ENCODE assay signal across 1 cellular context in the genomic region with DNA sequence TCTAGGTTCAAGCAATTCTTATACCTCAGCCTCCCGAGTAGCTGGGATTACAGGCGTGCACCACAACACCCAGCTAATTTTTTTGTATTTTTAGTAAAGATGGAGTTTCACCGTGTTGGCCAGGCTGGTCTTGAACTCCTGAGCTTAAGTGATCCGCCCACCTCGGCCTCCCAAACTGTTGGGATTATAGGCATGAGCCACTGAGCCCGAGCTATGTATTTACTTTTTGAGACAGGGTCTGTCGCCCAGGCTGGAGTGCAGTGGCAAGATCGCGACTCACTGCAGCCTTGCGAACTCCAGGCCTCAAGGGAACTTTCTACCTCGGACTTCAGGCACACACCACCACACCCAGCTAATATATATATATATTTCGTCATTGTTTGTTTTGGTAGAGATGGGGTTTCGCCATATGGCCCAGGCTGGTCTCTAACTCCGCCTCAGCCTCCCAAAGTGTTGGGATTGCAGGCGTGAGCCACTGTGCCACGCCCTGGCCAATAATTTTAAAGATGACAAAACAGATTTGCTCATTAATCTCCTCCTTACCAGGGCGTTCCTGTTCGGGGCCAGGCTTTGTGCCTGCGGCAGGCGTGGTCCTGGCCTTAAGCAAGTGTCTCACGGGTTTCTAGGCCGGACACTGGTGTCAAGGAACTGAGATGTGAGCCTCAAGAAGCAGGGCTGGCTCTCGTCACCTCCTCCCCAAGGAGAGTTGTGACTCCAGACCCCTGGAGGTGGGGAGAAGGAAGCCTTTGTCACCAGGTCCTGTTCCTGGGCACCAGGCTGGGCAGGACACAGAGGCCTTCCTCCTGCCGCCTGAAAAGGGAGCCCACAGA.
TF ChIP-seq lines count a peak whose summit lies in the region.

No MANE protein-coding gene starts in this region.

TF ChIP-seq in HepG2, 621 proteins besides CTCF, POLR2A, EP300 and RAD21 (continues in another document):
- TF ChIP-seq, protein P1, sequence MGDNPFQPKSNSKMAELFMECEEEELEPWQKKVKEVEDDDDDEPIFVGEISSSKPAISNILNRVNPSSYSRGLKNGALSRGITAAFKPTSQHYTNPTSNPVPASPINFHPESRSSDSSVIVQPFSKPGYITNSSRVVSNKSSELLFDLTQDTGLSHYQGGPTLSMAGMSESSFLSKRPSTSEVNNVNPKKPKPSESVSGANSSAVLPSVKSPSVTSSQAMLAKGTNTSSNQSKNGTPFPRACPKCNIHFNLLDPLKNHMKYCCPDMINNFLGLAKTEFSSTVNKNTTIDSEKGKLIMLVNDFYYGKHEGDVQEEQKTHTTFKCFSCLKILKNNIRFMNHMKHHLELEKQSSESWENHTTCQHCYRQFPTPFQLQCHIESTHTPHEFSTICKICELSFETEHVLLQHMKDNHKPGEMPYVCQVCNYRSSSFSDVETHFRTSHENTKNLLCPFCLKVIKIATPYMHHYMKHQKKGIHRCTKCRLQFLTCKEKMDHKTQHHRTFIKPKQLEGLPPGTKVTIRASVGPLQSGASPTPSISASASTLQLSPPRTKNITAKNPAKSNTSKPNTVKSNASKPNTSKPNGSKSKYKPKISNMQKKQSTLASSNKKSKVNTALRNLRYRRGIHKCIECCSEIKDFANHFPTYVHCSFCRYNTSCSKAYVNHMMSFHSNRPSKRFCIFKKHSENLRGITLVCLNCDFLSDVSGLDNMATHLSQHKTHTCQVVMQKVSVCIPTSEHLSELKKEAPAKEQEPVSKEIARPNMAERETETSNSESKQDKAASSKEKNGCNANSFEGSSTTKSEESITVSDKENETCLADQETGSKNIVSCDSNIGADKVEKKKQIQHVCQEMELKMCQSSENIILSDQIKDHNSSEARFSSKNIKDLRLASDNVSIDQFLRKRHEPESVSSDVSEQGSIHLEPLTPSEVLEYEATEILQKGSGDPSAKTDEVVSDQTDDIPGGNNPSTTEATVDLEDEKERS (CRISPR knock-in tag; IDR thresholded peaks at IDR 0.05) = no peak
- TF ChIP-seq TARDBP (CRISPR knock-in tag; IDR thresholded peaks at IDR 0.05) = peak; percentile 39; the same call in 1 of the 2 replicates
- TF ChIP-seq, protein P2, sequence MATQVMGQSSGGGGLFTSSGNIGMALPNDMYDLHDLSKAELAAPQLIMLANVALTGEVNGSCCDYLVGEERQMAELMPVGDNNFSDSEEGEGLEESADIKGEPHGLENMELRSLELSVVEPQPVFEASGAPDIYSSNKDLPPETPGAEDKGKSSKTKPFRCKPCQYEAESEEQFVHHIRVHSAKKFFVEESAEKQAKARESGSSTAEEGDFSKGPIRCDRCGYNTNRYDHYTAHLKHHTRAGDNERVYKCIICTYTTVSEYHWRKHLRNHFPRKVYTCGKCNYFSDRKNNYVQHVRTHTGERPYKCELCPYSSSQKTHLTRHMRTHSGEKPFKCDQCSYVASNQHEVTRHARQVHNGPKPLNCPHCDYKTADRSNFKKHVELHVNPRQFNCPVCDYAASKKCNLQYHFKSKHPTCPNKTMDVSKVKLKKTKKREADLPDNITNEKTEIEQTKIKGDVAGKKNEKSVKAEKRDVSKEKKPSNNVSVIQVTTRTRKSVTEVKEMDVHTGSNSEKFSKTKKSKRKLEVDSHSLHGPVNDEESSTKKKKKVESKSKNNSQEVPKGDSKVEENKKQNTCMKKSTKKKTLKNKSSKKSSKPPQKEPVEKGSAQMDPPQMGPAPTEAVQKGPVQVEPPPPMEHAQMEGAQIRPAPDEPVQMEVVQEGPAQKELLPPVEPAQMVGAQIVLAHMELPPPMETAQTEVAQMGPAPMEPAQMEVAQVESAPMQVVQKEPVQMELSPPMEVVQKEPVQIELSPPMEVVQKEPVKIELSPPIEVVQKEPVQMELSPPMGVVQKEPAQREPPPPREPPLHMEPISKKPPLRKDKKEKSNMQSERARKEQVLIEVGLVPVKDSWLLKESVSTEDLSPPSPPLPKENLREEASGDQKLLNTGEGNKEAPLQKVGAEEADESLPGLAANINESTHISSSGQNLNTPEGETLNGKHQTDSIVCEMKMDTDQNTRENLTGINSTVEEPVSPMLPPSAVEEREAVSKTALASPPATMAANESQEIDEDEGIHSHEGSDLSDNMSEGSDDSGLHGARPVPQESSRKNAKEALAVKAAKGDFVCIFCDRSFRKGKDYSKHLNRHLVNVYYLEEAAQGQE (IDR thresholded peaks at IDR 0.05; ENCODE audit: borderline replicate concordance in 1 of 2, low read depth in 1 of 2, low read length in 2 of 2) = no peak
- TF ChIP-seq, protein P3, sequence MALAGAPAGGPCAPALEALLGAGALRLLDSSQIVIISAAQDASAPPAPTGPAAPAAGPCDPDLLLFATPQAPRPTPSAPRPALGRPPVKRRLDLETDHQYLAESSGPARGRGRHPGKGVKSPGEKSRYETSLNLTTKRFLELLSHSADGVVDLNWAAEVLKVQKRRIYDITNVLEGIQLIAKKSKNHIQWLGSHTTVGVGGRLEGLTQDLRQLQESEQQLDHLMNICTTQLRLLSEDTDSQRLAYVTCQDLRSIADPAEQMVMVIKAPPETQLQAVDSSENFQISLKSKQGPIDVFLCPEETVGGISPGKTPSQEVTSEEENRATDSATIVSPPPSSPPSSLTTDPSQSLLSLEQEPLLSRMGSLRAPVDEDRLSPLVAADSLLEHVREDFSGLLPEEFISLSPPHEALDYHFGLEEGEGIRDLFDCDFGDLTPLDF (CRISPR knock-in tag; IDR thresholded peaks at IDR 0.05) = no peak
- TF ChIP-seq KLF6 (CRISPR knock-in tag; IDR thresholded peaks at IDR 0.05) = 0 out of 2 replicates have a peak, but pooled peaks have one; percentile 49
- TF ChIP-seq, protein P4, sequence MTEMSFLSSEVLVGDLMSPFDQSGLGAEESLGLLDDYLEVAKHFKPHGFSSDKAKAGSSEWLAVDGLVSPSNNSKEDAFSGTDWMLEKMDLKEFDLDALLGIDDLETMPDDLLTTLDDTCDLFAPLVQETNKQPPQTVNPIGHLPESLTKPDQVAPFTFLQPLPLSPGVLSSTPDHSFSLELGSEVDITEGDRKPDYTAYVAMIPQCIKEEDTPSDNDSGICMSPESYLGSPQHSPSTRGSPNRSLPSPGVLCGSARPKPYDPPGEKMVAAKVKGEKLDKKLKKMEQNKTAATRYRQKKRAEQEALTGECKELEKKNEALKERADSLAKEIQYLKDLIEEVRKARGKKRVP (CRISPR knock-in tag; IDR thresholded peaks at IDR 0.05) = peak in 1 of 2 experiments; percentile 87; a peak in 2 of 4 replicates
- TF ChIP-seq ZNF891 (CRISPR knock-in tag; IDR thresholded peaks at IDR 0.05) = no peak
- no peak for TF ChIP-seq ZSCAN30 (CRISPR knock-in tag; IDR thresholded peaks at IDR 0.05)
- TF ChIP-seq RARG (CRISPR knock-in tag; IDR thresholded peaks at IDR 0.05; ENCODE audit: low read depth) = no peak
- TF ChIP-seq ZNF772 (CRISPR knock-in tag; IDR thresholded peaks at IDR 0.05) = no peak
- TF ChIP-seq ZNF180 (CRISPR knock-in tag; IDR thresholded peaks at IDR 0.05; ENCODE audit: borderline replicate concordance, low read depth) = 0 out of 2 replicates have a peak, but pooled peaks have one; percentile 35
- no peak for TF ChIP-seq EZH2 (conservative IDR thresholded peaks at IDR 0.05; ENCODE audit: low read depth, low read length)
- no peak for TF ChIP-seq ZNF251 (CRISPR knock-in tag; IDR thresholded peaks at IDR 0.05)
- 0 out of 2 replicates have a peak, but pooled peaks have one; percentile 58 for TF ChIP-seq ZFP90 (CRISPR knock-in tag; IDR thresholded peaks at IDR 0.05; ENCODE audit: borderline replicate concordance)
- no peak for TF ChIP-seq ZSCAN9 (CRISPR knock-in tag; IDR thresholded peaks at IDR 0.05; ENCODE audit: borderline replicate concordance)
- TF ChIP-seq, protein P5, sequence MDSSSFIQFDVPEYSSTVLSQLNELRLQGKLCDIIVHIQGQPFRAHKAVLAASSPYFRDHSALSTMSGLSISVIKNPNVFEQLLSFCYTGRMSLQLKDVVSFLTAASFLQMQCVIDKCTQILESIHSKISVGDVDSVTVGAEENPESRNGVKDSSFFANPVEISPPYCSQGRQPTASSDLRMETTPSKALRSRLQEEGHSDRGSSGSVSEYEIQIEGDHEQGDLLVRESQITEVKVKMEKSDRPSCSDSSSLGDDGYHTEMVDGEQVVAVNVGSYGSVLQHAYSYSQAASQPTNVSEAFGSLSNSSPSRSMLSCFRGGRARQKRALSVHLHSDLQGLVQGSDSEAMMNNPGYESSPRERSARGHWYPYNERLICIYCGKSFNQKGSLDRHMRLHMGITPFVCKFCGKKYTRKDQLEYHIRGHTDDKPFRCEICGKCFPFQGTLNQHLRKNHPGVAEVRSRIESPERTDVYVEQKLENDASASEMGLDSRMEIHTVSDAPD (CRISPR knock-in tag; IDR thresholded peaks at IDR 0.05) = peak; percentile 93
- TF ChIP-seq, protein P6, sequence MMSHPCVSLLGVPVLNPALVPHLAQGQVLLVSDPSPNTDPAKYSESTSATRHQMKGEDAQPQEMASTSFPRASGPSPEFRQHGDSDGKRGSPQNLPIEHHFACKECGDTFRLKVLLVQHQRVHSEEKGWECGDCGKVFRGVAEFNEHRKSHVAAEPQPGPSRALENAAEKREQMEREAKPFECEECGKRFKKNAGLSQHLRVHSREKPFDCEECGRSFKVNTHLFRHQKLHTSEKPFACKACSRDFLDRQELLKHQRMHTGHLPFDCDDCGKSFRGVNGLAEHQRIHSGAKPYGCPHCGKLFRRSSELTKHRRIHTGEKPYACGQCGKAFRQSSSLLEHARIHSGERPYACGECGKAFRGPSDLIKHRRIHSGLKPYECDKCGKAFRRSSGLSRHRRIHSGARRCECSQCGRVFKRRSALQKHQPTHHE (CRISPR knock-in tag; IDR thresholded peaks at IDR 0.05; ENCODE audit: borderline replicate concordance) = no peak
- TF ChIP-seq YEATS4 (CRISPR knock-in tag; IDR thresholded peaks at IDR 0.05; ENCODE audit: borderline replicate concordance) = peak; percentile 62; the same call in 1 of the 2 replicates
- TF ChIP-seq SP5 (CRISPR knock-in tag; IDR thresholded peaks at IDR 0.05; ENCODE audit: borderline replicate concordance, low read depth) = peak; percentile 42; the same call in 1 of the 2 replicates
- TF ChIP-seq ZNF296 (CRISPR knock-in tag; conservative IDR thresholded peaks at IDR 0.05) = no peak
- TF ChIP-seq GABPA (IDR thresholded peaks at IDR 0.05; ENCODE audit: low read depth, low read length) = no peak
- peak; percentile 15; the same call in 1 of the 2 replicates for TF ChIP-seq GABPA (CRISPR knock-in tag; IDR thresholded peaks at IDR 0.05; ENCODE audit: low read depth)
- TF ChIP-seq CBX1 (IDR thresholded peaks at IDR 0.05; ENCODE audit: low read depth) = no peak
- TF ChIP-seq MBNL3 (CRISPR knock-in tag; conservative IDR thresholded peaks at IDR 0.05) = no peak
- no peak for TF ChIP-seq ZNF562 (CRISPR knock-in tag; IDR thresholded peaks at IDR 0.05; ENCODE audit: borderline replicate concordance)
- TF ChIP-seq, protein P7, sequence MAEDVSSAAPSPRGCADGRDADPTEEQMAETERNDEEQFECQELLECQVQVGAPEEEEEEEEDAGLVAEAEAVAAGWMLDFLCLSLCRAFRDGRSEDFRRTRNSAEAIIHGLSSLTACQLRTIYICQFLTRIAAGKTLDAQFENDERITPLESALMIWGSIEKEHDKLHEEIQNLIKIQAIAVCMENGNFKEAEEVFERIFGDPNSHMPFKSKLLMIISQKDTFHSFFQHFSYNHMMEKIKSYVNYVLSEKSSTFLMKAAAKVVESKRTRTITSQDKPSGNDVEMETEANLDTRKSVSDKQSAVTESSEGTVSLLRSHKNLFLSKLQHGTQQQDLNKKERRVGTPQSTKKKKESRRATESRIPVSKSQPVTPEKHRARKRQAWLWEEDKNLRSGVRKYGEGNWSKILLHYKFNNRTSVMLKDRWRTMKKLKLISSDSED (CRISPR knock-in tag; IDR thresholded peaks at IDR 0.05) = no peak
- no peak for TF ChIP-seq SYNCRIP (IDR thresholded peaks at IDR 0.05; ENCODE audit: insufficient read depth, low read depth, low read length)
- TF ChIP-seq, protein P8, sequence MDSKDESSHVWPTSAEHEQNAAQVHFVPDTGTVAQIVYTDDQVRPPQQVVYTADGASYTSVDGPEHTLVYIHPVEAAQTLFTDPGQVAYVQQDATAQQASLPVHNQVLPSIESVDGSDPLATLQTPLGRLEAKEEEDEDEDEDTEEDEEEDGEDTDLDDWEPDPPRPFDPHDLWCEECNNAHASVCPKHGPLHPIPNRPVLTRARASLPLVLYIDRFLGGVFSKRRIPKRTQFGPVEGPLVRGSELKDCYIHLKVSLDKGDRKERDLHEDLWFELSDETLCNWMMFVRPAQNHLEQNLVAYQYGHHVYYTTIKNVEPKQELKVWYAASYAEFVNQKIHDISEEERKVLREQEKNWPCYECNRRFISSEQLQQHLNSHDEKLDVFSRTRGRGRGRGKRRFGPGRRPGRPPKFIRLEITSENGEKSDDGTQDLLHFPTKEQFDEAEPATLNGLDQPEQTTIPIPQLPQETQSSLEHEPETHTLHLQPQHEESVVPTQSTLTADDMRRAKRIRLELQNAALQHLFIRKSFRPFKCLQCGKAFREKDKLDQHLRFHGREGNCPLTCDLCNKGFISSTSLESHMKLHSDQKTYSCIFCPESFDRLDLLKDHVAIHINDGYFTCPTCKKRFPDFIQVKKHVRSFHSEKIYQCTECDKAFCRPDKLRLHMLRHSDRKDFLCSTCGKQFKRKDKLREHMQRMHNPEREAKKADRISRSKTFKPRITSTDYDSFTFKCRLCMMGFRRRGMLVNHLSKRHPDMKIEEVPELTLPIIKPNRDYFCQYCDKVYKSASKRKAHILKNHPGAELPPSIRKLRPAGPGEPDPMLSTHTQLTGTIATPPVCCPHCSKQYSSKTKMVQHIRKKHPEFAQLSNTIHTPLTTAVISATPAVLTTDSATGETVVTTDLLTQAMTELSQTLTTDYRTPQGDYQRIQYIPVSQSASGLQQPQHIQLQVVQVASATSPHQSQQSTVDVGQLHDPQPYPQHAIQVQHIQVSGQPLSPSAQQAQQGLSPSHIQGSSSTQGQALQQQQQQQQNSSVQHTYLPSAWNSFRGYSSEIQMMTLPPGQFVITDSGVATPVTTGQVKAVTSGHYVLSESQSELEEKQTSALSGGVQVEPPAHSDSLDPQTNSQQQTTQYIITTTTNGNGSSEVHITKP (CRISPR knock-in tag; IDR thresholded peaks at IDR 0.05; ENCODE audit: low read depth) = 0 out of 2 replicates have a peak, but pooled peaks have one; percentile 23
- peak; percentile 57 for TF ChIP-seq FOXA3 (CRISPR knock-in tag; IDR thresholded peaks at IDR 0.05)
- TF ChIP-seq, protein P9, sequence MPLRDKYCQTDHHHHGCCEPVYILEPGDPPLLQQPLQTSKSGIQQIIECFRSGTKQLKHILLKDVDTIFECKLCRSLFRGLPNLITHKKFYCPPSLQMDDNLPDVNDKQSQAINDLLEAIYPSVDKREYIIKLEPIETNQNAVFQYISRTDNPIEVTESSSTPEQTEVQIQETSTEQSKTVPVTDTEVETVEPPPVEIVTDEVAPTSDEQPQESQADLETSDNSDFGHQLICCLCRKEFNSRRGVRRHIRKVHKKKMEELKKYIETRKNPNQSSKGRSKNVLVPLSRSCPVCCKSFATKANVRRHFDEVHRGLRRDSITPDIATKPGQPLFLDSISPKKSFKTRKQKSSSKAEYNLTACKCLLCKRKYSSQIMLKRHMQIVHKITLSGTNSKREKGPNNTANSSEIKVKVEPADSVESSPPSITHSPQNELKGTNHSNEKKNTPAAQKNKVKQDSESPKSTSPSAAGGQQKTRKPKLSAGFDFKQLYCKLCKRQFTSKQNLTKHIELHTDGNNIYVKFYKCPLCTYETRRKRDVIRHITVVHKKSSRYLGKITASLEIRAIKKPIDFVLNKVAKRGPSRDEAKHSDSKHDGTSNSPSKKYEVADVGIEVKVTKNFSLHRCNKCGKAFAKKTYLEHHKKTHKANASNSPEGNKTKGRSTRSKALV (CRISPR knock-in tag; IDR thresholded peaks at IDR 0.05) = 0 out of 2 replicates have a peak, but pooled peaks have one; percentile 53
